15 cellular contexts compared by ENCODE assay signal in the genomic region with DNA sequence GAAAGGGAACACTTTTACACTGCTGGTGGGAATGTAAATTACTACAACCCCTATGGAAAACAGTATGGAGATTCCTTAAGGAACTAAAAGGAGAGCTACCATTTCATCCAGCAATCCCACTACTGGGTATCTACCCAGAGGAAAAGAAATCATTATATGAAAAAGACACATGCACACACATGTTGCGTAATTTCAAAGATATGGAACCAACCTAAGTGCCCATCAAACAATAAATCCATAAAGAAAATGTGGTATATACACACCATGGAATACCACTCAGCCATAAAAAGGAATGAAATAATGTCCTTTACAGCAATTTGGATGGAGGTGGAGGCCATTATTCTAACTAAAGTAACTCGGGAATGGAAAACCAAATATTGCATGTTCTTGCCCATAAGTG. TPM values are rescaled to one million over a fixed set of nuclear protein-coding genes. Genes with fewer than 3 reads are reported as not detected.
"Had no signal": no experiment of that assay in that cellular context is flagged by ENCODE, and none has a peak within 500 bp of the region (broad histone marks: within the 10 kb centered on the region; RNA-seq: fewer than 3 reads in every experiment).

No MANE protein-coding gene starts in this region.

RNA-seq across cellular contexts. Expression of a gene that starts 1.2 kb away (rescaled TPM):
- total RNA-seq: stomach, subcutaneous adipose tissue, temporal lobe, thoracic aorta, thyroid gland, tibial nerve, transverse colon, upper lobe of left lung, upper lobe of right lung, ureter, urinary bladder, uterus had no signal
- polyA plus RNA-seq: urinary bladder had no signal

RNA-seq across cellular contexts. Expression of a gene that starts 34.5 kb away (rescaled TPM):
- total RNA-seq: stomach, subcutaneous adipose tissue, temporal lobe, testis, thyroid gland, tibial nerve, transverse colon, upper lobe of right lung, ureter, urinary bladder, uterus had no signal
- polyA plus RNA-seq: urinary bladder had no signal

RNA-seq across cellular contexts. Expression of a gene that starts 50.8 kb away (rescaled TPM):
- total RNA-seq: subcutaneous adipose tissue, suprapubic skin, temporal lobe, thoracic aorta, thyroid gland, tibial nerve, transverse colon, upper lobe of right lung, ureter, urinary bladder, vagina had no signal
- polyA plus RNA-seq: urinary bladder had no signal

RNA-seq across cellular contexts. Expression of a gene that starts 57.9 kb away (rescaled TPM):
- total RNA-seq: stomach, subcutaneous adipose tissue, suprapubic skin, temporal lobe, testis, thoracic aorta, thyroid gland, tibial nerve, upper lobe of left lung, upper lobe of right lung, ureter, urinary bladder, uterus, vagina had no signal
